ENCODE assay signal across 11 cellular contexts in the genomic region with DNA sequence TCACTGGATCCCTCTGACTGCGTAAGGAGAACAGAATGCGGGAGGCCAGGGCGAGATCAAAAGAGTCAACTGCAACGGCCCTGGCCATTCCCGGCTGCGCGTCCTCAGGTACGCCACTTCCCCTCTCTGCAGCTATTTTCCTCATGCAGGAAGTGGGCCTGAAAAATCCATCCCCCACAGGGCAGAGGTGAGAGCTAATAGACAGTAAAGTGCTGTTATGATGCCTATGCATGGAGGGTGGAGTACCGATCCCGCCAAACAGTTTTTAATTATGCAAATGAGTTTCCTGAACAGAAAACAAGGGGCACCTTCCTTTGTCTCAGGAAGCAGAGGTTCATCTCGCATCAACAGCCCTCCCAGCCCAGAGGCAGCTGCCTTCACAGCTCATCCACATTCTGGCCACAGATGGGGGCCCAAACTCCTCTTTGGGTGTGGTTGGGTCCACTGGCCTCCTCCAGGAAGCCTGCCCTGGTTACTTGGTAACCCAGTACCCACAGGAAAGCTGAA. TPM values are rescaled to one million over a fixed set of nuclear protein-coding genes. Genes with fewer than 3 reads are reported as not detected.
DNase-seq lines count a peak whose midpoint lies in the region; ATAC-seq, FAIRE-seq and TF ChIP-seq lines count a peak whose summit lies in the region.
"Had no signal": no experiment of that assay in that cellular context is flagged by ENCODE, and none has a peak within 500 bp of the region (broad histone marks: within the 10 kb centered on the region; RNA-seq: fewer than 3 reads in every experiment).

No MANE protein-coding gene starts in this region.

- no peaks in the 10 kb centered on the region for H3K36me3 ChIP-seq in pancreas
- H3K36me3 ChIP-seq in HepG2 (replicated peaks in 1 of 2; ENCODE audit: control insufficient read depth in 1 of 2, insufficient read depth in 2 of 2, low read length in 2 of 2): no peaks in the 10 kb centered on the region
- H3K36me3 ChIP-seq: tibial artery had no signal

- H3K27me3 ChIP-seq in pancreas: no peaks in the 10 kb centered on the region
- H3K27me3 ChIP-seq in HepG2 (ENCODE audit: control insufficient read depth in 1 of 2, insufficient read depth in 2 of 2, low read length in 2 of 2): peaks cover 3 to 93% of the 10 kb centered on the region in 2 experiments; a peak in 4 of 5 replicates
- H3K27me3 ChIP-seq: tibial artery had no signal

- CTCF ChIA-PET in activated B cell treated with CpG ODN at 0.5 μM for 24 hours (lab: Charles Lee): no interaction called here
- CTCF ChIA-PET in HepG2 (lab: Yijun Ruan, JAX; ENCODE audit: low intra/inter-chr PET ratio, low total read pairs): no interaction called here

- TF ChIP-seq RAD21 in HepG2 (CRISPR knock-in tag; IDR thresholded peaks at IDR 0.05): no peak

- no peak for TF ChIP-seq POLR2A in HepG2 (IDR thresholded peaks at IDR 0.05; ENCODE audit: insufficient read depth in 1 of 2, low read depth in 2 of 2, low read length in 2 of 2)

- FAIRE-seq in pancreas (lab: Jason Lieb, UNC) (no peak), HepG2 (lab: Jason Lieb, UNC) (no peak)

- H3K27ac ChIP-seq in pancreas (no peak overlapping the region), HepG2 (ENCODE audit: extremely low read length, insufficient read depth, low read length) (no peak overlapping the region)
- H3K27ac ChIP-seq: tibial artery had no signal

- TF ChIP-seq CTCF in activated B cell treated with CpG ODN at 0.5 μM for 24 hours (IDR thresholded peaks at IDR 0.05): no peak
- TF ChIP-seq CTCF in progenitor cell of endocrine pancreas (IDR thresholded peaks at IDR 0.05; ENCODE audit: unreplicated experiment): no peak
- TF ChIP-seq CTCF in pancreas (IDR thresholded peaks at IDR 0.05): no peak
- TF ChIP-seq CTCF in HepG2 (CRISPR knock-in tag; IDR thresholded peaks at IDR 0.05): no peak

- H3K36me3 Mint-ChIP-seq in activated B cell treated with CpG ODN at 0.5 μM for 24 hours (ENCODE audit: low read depth) (peaks cover 28% of the 10 kb centered on the region), memory B cell (peaks cover 10% of the 10 kb centered on the region), progenitor cell of endocrine pancreas (ENCODE audit: insufficient read depth) (no peaks in the 10 kb centered on the region)

- H3K4me1 Mint-ChIP-seq in activated B cell treated with CpG ODN at 0.5 μM for 24 hours (no peaks in the 10 kb centered on the region), memory B cell (peaks cover 67% of the 10 kb centered on the region), progenitor cell of endocrine pancreas (ENCODE audit: low read depth) (no peaks in the 10 kb centered on the region)

- H3K79me2 ChIP-seq in HepG2 (ENCODE audit: insufficient read depth, low read length): no peaks in the 10 kb centered on the region

- TF ChIP-seq EP300 in HepG2 (IDR thresholded peaks at IDR 0.05; ENCODE audit: low read depth in 2 of 2, low read length in 2 of 2) (no peak), HepG2 (CRISPR knock-in tag; IDR thresholded peaks at IDR 0.05; ENCODE audit: borderline replicate concordance) (no peak)

- BruUV-seq in HepG2 (replicated peaks; lab: Mats Ljungman, UMichigan): no TSS peak

- no peaks in the 10 kb centered on the region for H3K9me3 Mint-ChIP-seq in activated B cell treated with CpG ODN at 0.5 μM for 24 hours
- H3K9me3 Mint-ChIP-seq in memory B cell: no peaks in the 10 kb centered on the region
- H3K9me3 Mint-ChIP-seq in progenitor cell of endocrine pancreas (ENCODE audit: low read depth): no peaks in the 10 kb centered on the region

- H3K27me3 Mint-ChIP-seq in activated B cell treated with CpG ODN at 0.5 μM for 24 hours (no peaks in the 10 kb centered on the region), memory B cell (no peaks in the 10 kb centered on the region), progenitor cell of endocrine pancreas (peaks cover 40% of the 10 kb centered on the region)

- in situ Hi-C loops in HepG2 (cut with HindIII; ENCODE audit: extremely low pct_ligation_motif_present, low pct_unique_long_range_greater_than_20kb): no loop called here

- no peak overlapping the region for H3K9ac ChIP-seq in HepG2 (ENCODE audit: insufficient read depth, low read depth, low read length)

- H3K4me3 Mint-ChIP-seq in activated B cell treated with CpG ODN at 0.5 μM for 24 hours (peak overlapping the region; percentile 63), memory B cell (peak overlapping the region; percentile 74), progenitor cell of endocrine pancreas (ENCODE audit: low read depth) (no peak overlapping the region)

- H3K27ac Mint-ChIP-seq in activated B cell treated with CpG ODN at 0.5 μM for 24 hours (peak overlapping the region; percentile 89), memory B cell (peak overlapping the region; percentile 84), progenitor cell of endocrine pancreas (no peak overlapping the region)

- no peaks in the 10 kb centered on the region for H4K20me1 ChIP-seq in HepG2 (ENCODE audit: insufficient read depth, low read length)

- H3K9me3 ChIP-seq in pancreas (no peaks in the 10 kb centered on the region), HepG2 (ENCODE audit: low read length) (no peaks in the 10 kb centered on the region)
- H3K9me3 ChIP-seq: tibial artery had no signal

- ATAC-seq in GM21447 (IDR thresholded peaks at IDR 0.05; ENCODE audit: unreplicated experiment) (peak; percentile 58), activated B cell treated with CpG ODN at 0.5 μM for 24 hours (ENCODE audit: low read depth) (peak; percentile 49), memory B cell (ENCODE audit: low read depth) (peak; percentile 78), pancreas (no peak), GM21528 (IDR thresholded peaks at IDR 0.05; ENCODE audit: low FRiP score, unreplicated experiment) (no peak), HepG2 (no peak)

- POLR2A ChIA-PET in activated B cell treated with CpG ODN at 0.5 μM for 24 hours (lab: Charles Lee): interaction anchor here (0.6 to 2.3 kb wide), 9 partner anchors 9 to 104 kb away, joined by 3 to 25 read pairs (median 5); partner anchors contain the start of gene PREX1
- POLR2A ChIA-PET in HepG2 (lab: Yijun Ruan, JAX): no interaction called here

- WGBS in pancreas, 2 donors: 70 to 81% methylated on average over 11 of the region's 11 CpGs
- WGBS in HepG2 (ENCODE audit: low lambda C conversion rate): 32% methylated on average over 11 of the region's 11 CpGs

- H3K4me2 ChIP-seq in HepG2 (ENCODE audit: low read depth, low read length): no peak overlapping the region

- no peak for DNase-seq in activated B cell treated with CpG ODN at 0.5 μM for 24 hours
- DNase-seq in memory B cell (ENCODE audit: low spot score in 2 of 2): peak; percentile 25 to 40
- no peak for DNase-seq in progenitor cell of endocrine pancreas (ENCODE audit: low spot score, unreplicated experiment)
- no peak for DNase-seq in pancreas
- DNase-seq in HepG2 (ENCODE audit: low spot score): no peak
- DNase-seq: kidney glomerular epithelial cell, NCI-H2227 treated with DMSO at 0.1 percent for 48 hours, tibial artery had no signal

- H2AFZ ChIP-seq in HepG2 (ENCODE audit: low read length): no peak overlapping the region

- H3K4me3 ChIP-seq in GM08714 (ENCODE audit: low read length) (peak overlapping the region; percentile 3; the same call in 1 of the 2 replicates), pancreas (no peak overlapping the region), HepG2 (replicated peaks in 1 of 3; ENCODE audit: insufficient read depth in 1 of 3, low read depth in 2 of 3, low read length in 3 of 3) (no peak overlapping the region)
- H3K4me3 ChIP-seq: tibial artery had no signal

- intact Hi-C loops in activated B cell treated with CpG ODN at 0.5 μM for 24 hours (cut with micrococcal nuclease): no loop called here
- intact Hi-C loops in pancreas (cut with DNase I): no loop called here
- intact Hi-C loops in HepG2 (cut with micrococcal nuclease; ENCODE audit: unreplicated experiment): loop anchor here (5.0 kb wide), 1 partner anchor 459 kb away; the partner anchor contains the start of gene ZNFX1

- H3K4me1 ChIP-seq in pancreas (no peaks in the 10 kb centered on the region), HepG2 (ENCODE audit: insufficient read depth, low read length) (no peaks in the 10 kb centered on the region)

TF ChIP-seq in HepG2, 621 proteins besides CTCF, POLR2A, EP300 and RAD21 (continues in another document):
- TF ChIP-seq LCORL (IDR thresholded peaks at IDR 0.05) (no peak), LCORL (CRISPR knock-in tag; IDR thresholded peaks at IDR 0.05) (no peak), CCAR2 (optimal IDR thresholded peaks at IDR 0.05; ENCODE audit: low read depth, low read length) (no peak), ZNF615 (CRISPR knock-in tag; IDR thresholded peaks at IDR 0.05; ENCODE audit: borderline replicate concordance) (no peak), DNMT3B (CRISPR knock-in tag; conservative IDR thresholded peaks at IDR 0.05) (no peak)

RNA-seq across cellular contexts. Expression of gene PREX1, which starts 9.3 kb away (rescaled TPM):
- total RNA-seq in activated B cell treated with CpG ODN at 0.5 μM for 24 hours (65.0 and 71.4 TPM in 2 replicates), progenitor cell of endocrine pancreas (2.9 and 3.7 TPM in 2 replicates), pancreas (10 to 100 TPM in 1 of 6 donors, 1 to 10 TPM in 5; 1.5 to 13.2 (median 4.6) TPM), HepG2 (2016; rRNA removed; fragmentation: Illumina TruSeq; extraction: Trizol) (0.02 and 0.06 TPM in 2 replicates)
- polyA plus RNA-seq in pancreas (10 to 100 TPM in 1 of 2 donors, 1 to 10 TPM in 1; 6.9 to 10.9 TPM), HepG2 (2011; rRNA removed) (0.04 and 0.05 TPM in 2 replicates)
- under 0.01 TPM in 1 of 2 replicates, not detected in the other for total RNA-seq in HepG2 (2016; cell fraction: cytosol; rRNA removed; fragmentation: Illumina TruSeq; extraction: Trizol; ENCODE audit: low read depth)
- 0.02 TPM in 1 of 2 replicates, not detected in the other for total RNA-seq in HepG2 (2016; cell fraction: insoluble cytoplasmic fraction; rRNA removed; fragmentation: Illumina TruSeq; extraction: Trizol)
- total RNA-seq in HepG2 (2016; cell fraction: membrane; rRNA removed; fragmentation: Illumina TruSeq; extraction: Trizol): 0.03 and 0.56 TPM in 2 replicates
- not detected in 2 replicates for total RNA-seq in HepG2 (2016; cell fraction: nucleus; rRNA removed; fragmentation: Illumina TruSeq; extraction: Trizol)
- polyA plus RNA-seq in HepG2 (2011; cell fraction: cytosol; rRNA removed): 0.03 and 0.07 TPM in 2 replicates
- 0.17 and 0.19 TPM in 2 replicates for polyA plus RNA-seq in HepG2 (2011; cell fraction: nucleus; rRNA removed)
- 0.03 and 0.05 TPM in 2 replicates for polyA plus RNA-seq in HepG2 (2012)
- 0.02 TPM in 1 of 2 replicates, not detected in the other for polyA plus RNA-seq in HepG2 (2016; cell fraction: cytosol; fragmentation: Illumina TruSeq; extraction: Trizol; ENCODE audit: low read depth)
- not detected in 2 replicates for polyA plus RNA-seq in HepG2 (2016; cell fraction: insoluble cytoplasmic fraction; fragmentation: Illumina TruSeq; extraction: Trizol; ENCODE audit: low read depth)
- not detected in 2 replicates for polyA plus RNA-seq in HepG2 (2016; cell fraction: membrane; fragmentation: Illumina TruSeq; extraction: Trizol; ENCODE audit: low read depth)
- polyA plus RNA-seq in HepG2 (2016; cell fraction: nucleus; fragmentation: Illumina TruSeq; extraction: Trizol; ENCODE audit: insufficient read depth, low read depth): not detected in 2 replicates
- 0.08 and 15.2 TPM in 2 replicates for polyA minus RNA-seq in HepG2 (2011; rRNA and poly(A)+ RNA removed; ENCODE audit: low replicate concordance)
- polyA minus RNA-seq in HepG2 (2011; cell fraction: cytosol; rRNA and poly(A)+ RNA removed): 0.20 and 0.44 TPM in 2 replicates
- 0.12 and 0.13 TPM in 2 replicates for polyA minus RNA-seq in HepG2 (2011; cell fraction: nucleus; rRNA and poly(A)+ RNA removed)

Comparison
In these comparisons a context has a peak if more than half of its experiments do, and no peak if none do; other contexts are left out.
1. ATAC-seq: peak in GM21447 (single experiment), activated B cell treated with CpG ODN at 0.5 μM for 24 hours (single experiment) and memory B cell (single experiment); none in pancreas (0 of 4), GM21528 (single experiment) and HepG2 (single experiment).
2. DNase-seq: peak in memory B cell (2 of 2); none in activated B cell treated with CpG ODN at 0.5 μM for 24 hours (single experiment), progenitor cell of endocrine pancreas (single experiment), pancreas (0 of 6) and HepG2 (single experiment).